Comparison of ENCODE assay signal across 1 cellular context in genomic region chr16:15631730-15632409, GRCh38.
TF ChIP-seq lines count a peak whose summit lies in the region.

No MANE protein-coding gene starts in this region.

TF ChIP-seq in HEK293, 187 proteins besides CTCF, POLR2A, EP300 and RAD21 (continued from another document):
- no peak for TF ChIP-seq ZNF112 (tag by site-specific recombination; IDR thresholded peaks at IDR 0.05)
- TF ChIP-seq, protein P1, sequence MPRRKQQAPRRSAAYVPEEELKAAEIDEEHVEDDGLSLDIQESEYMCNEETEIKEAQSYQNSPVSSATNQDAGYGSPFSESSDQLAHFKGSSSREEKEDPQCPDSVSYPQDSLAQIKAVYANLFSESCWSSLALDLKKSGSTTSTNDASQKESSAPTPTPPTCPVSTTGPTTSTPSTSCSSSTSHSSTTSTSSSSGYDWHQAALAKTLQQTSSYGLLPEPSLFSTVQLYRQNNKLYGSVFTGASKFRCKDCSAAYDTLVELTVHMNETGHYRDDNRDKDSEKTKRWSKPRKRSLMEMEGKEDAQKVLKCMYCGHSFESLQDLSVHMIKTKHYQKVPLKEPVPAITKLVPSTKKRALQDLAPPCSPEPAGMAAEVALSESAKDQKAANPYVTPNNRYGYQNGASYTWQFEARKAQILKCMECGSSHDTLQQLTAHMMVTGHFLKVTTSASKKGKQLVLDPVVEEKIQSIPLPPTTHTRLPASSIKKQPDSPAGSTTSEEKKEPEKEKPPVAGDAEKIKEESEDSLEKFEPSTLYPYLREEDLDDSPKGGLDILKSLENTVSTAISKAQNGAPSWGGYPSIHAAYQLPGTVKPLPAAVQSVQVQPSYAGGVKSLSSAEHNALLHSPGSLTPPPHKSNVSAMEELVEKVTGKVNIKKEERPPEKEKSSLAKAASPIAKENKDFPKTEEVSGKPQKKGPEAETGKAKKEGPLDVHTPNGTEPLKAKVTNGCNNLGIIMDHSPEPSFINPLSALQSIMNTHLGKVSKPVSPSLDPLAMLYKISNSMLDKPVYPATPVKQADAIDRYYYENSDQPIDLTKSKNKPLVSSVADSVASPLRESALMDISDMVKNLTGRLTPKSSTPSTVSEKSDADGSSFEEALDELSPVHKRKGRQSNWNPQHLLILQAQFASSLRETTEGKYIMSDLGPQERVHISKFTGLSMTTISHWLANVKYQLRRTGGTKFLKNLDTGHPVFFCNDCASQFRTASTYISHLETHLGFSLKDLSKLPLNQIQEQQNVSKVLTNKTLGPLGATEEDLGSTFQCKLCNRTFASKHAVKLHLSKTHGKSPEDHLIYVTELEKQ (tag by site-specific recombination; IDR thresholded peaks at IDR 0.05; ENCODE audit: borderline replicate concordance), result no peak
- TF ChIP-seq ZNF571 (tag by site-specific recombination; IDR thresholded peaks at IDR 0.05), result no peak
TF ChIP-seq in HEK293: peak in this region for 1.
